In the genomic region with DNA sequence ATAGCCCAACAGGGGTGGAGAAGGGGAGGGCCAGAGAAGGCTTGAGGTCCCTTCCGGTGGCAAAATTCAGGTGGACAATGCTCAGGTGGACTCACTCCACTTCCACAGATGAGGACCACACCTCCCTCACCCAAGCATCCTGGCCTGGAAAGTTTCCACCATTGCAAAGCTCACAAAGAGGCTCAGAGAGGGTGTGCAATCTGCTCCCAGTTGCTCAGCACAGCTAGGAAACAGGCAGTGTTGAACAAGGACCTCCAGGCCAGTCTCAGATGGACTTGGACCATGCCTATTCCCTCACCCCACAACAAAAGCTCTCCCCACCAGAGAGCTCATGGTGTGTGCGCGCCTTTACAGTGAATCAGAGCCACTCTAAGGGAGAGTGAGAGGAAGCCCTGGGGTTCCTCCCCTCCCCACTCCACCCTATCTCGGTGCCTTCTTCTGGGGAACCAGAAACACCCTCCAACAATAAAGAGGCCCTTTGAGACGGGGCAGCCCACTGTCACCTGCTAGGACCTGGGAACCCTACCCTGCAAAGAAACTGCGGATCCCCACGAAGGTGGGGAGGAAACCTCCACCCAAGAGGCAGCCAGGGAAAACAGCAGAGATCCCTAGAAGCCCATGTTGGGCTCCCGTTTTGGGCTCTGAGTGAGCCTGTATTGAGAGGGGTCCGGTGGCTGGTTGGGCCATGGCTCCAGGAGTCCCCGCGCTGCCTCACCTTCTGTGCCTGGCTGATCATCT, we compare ENCODE assay signal across 9 cellular contexts. TPM values are rescaled to one million over a fixed set of nuclear protein-coding genes. Genes with fewer than 3 reads are reported as not detected.
DNase-seq lines count a peak whose midpoint lies in the region; ATAC-seq and TF ChIP-seq lines count a peak whose summit lies in the region.
"Had no signal": no experiment of that assay in that cellular context is flagged by ENCODE, and none has a peak within 500 bp of the region (broad histone marks: within the 10 kb centered on the region; RNA-seq: fewer than 3 reads in every experiment).

No MANE protein-coding gene starts in this region.

- intact Hi-C loops in CD14-positive monocyte (cut with micrococcal nuclease): loop anchor here in 1 of 2 donors (10.0 kb wide), 1 partner anchor 48 kb away; the partner anchor contains the start of gene SLC5A10

- H3K4me1 ChIP-seq in mucosa of rectum (ENCODE audit: control insufficient read depth in 2 of 2, insufficient read depth in 2 of 2, low read length in 2 of 2): peaks cover 41 to 47% of the 10 kb centered on the region in 2 donors

- peaks cover 2 to 4% of the 10 kb centered on the region in 2 donors for H3K36me3 ChIP-seq in mucosa of rectum (ENCODE audit: control insufficient read depth in 2 of 2, insufficient read depth in 2 of 2, low read length in 2 of 2)

- DNase-seq in CD14-positive monocyte (ENCODE audit: low spot score) (no peak), NCI-H226 (peak; percentile 40), NCI-H146 (lab: John Stamatoyannopoulos, UW) (no peak), NCI-H2107 treated with DMSO at 0.1 percent for 48 hours (lab: John Stamatoyannopoulos, UW; ENCODE audit: unreplicated experiment) (no peak)
- peak; percentile 15 for DNase-seq in central memory CD4-positive, alpha-beta T cell

- H3K36me3 Mint-ChIP-seq in CD14-positive monocyte: peaks cover 0 to 3% of the 10 kb centered on the region in 2 donors

- H3K9ac ChIP-seq in mucosa of rectum (ENCODE audit: low read depth in 1 of 2, low read length in 2 of 2): peak overlapping the region; percentile 74 to 90
- H3K9ac ChIP-seq: KMS-11 had no signal

- H3K27ac Mint-ChIP-seq in CD14-positive monocyte: peak overlapping the region in 2 of 7 donors; percentile 32 to 37

- peak overlapping the region; percentile 71 to 95 for H3K4me3 ChIP-seq in mucosa of rectum (ENCODE audit: low read length in 2 of 2)

- peak overlapping the region; percentile 80 to 91 for H3K27ac ChIP-seq in mucosa of rectum (ENCODE audit: low read depth in 2 of 2, low read length in 2 of 2)
- H3K27ac ChIP-seq: KMS-11 had no signal

- peak overlapping the region; percentile 88 to 94 for H3K4me3 Mint-ChIP-seq in CD14-positive monocyte

- H3K4me1 Mint-ChIP-seq in CD14-positive monocyte: peaks cover 12% of the 10 kb centered on the region

- ATAC-seq in HG03520 (IDR thresholded peaks at IDR 0.05; ENCODE audit: unreplicated experiment): no peak
- no peak for ATAC-seq in HG02884 (IDR thresholded peaks at IDR 0.05; ENCODE audit: unreplicated experiment)

- H3K9me3 Mint-ChIP-seq in CD14-positive monocyte: peaks cover 0 to 12% (median 2%) of the 10 kb centered on the region in 7 donors

- TF ChIP-seq CTCF in CD14-positive monocyte (IDR thresholded peaks at IDR 0.05): no peak

- H3K9me3 ChIP-seq in mucosa of rectum (ENCODE audit: control insufficient read depth in 2 of 2, low read length in 2 of 2): no peaks in the 10 kb centered on the region

- H3K27me3 ChIP-seq in mucosa of rectum (ENCODE audit: control insufficient read depth in 2 of 2, insufficient read depth in 2 of 2, low read length in 2 of 2): no peaks in the 10 kb centered on the region

- H3K27me3 Mint-ChIP-seq in CD14-positive monocyte (ENCODE audit: low read depth in 3 of 3): peaks cover 24 to 53% (median 38%) of the 10 kb centered on the region in 3 donors

RNA-seq across cellular contexts. Expression of gene FAM83G, which starts 1.6 kb away (rescaled TPM):
- under 1 TPM; 0.04 to 0.08 TPM for polyA plus RNA-seq in CD14-positive monocyte

RNA-seq across cellular contexts. Expression of gene GRAP, which starts 43.8 kb away (rescaled TPM):
- 1 to 10 TPM; 3.9 to 4.5 TPM for polyA plus RNA-seq in CD14-positive monocyte

RNA-seq across cellular contexts. Expression of gene SLC5A10, which starts 51.0 kb away (rescaled TPM):
- polyA plus RNA-seq in CD14-positive monocyte: under 1 TPM; 0.10 to 0.12 TPM

Comparison
In these comparisons a context has a peak if more than half of its experiments do, and no peak if none do; other contexts are left out.
1. DNase-seq: peak in NCI-H226 (single experiment) and central memory CD4-positive, alpha-beta T cell (single experiment); none in CD14-positive monocyte (single experiment), NCI-H146 (single experiment) and NCI-H2107 treated with DMSO at 0.1 percent for 48 hours (single experiment).